In genomic region chr5:90557391-90557790, GRCh38 we compare ENCODE assay signal across 15 cellular contexts. TPM values are rescaled to one million over a fixed set of nuclear protein-coding genes. Genes with fewer than 3 reads are reported as not detected.
DNase-seq lines count a peak whose midpoint lies in the region; ATAC-seq, FAIRE-seq and TF ChIP-seq lines count a peak whose summit lies in the region.
"Had no signal": no experiment of that assay in that cellular context is flagged by ENCODE, and none has a peak within 500 bp of the region (broad histone marks: within the 10 kb centered on the region; RNA-seq: fewer than 3 reads in every experiment).

No MANE protein-coding gene starts in this region.

- H3K4ac ChIP-seq in mesendoderm (ENCODE audit: low read depth, low read length) = no peak overlapping the region

- no peaks in the 10 kb centered on the region for H3K27me3 ChIP-seq in K562 (ENCODE audit: control insufficient read depth in 2 of 2, insufficient read depth in 2 of 2, low read length in 2 of 2)
- no peaks in the 10 kb centered on the region for H3K27me3 ChIP-seq in mesendoderm (ENCODE audit: insufficient read depth, low read length, poor library complexity)
- peaks cover 8% of the 10 kb centered on the region for H3K27me3 ChIP-seq in CD4-positive, alpha-beta memory T cell (ENCODE audit: insufficient read depth, low read length)

- no peak for TF ChIP-seq RAD21 in K562 (CRISPR knock-in tag; conservative IDR thresholded peaks at IDR 0.05 in 1 of 2, IDR thresholded peaks at IDR 0.05 in 1 of 2)

- H3K36me3 ChIP-seq in HEK293 (ENCODE audit: control insufficient read depth in 2 of 2, insufficient read depth in 1 of 2, low read length in 2 of 2) (no peaks in the 10 kb centered on the region), K562 (ENCODE audit: control insufficient read depth, insufficient read depth, low read length) (no peaks in the 10 kb centered on the region), mesendoderm (ENCODE audit: control insufficient read depth, insufficient read depth, low read length) (no peaks in the 10 kb centered on the region)
- no peaks in the 10 kb centered on the region for H3K36me3 ChIP-seq in CD4-positive, alpha-beta memory T cell (ENCODE audit: insufficient read depth, low read length)
- H3K36me3 ChIP-seq: gastroesophageal sphincter had no signal

- peak overlapping the region; percentile 77 for H3K4me2 ChIP-seq in K562 (ENCODE audit: insufficient read depth, low read length)
- H3K4me2 ChIP-seq in mesendoderm (ENCODE audit: low read length) = peak overlapping the region; percentile 65

- H3K9me1 ChIP-seq in K562 (ENCODE audit: control insufficient read depth, insufficient read depth, low read length) = no peaks in the 10 kb centered on the region

- H4K5ac ChIP-seq in mesendoderm (ENCODE audit: low read length) = no peak overlapping the region

- H3K9ac ChIP-seq in K562 (ENCODE audit: insufficient read depth in 1 of 2, low read depth in 2 of 2, low read length in 2 of 2) = peak overlapping the region; percentile 24 to 52; a peak in 2 of 4 replicates
- H3K9ac ChIP-seq in mesendoderm (ENCODE audit: low read length) = peak overlapping the region; percentile 78

- no peak for FAIRE-seq in K562 (lab: Jason Lieb, UNC)

- no peak overlapping the region for H3K4me3 ChIP-seq in HEK293 (ENCODE audit: low read depth, low read length)
- peak overlapping the region; percentile 53; the same call in 1 of the 2 replicates for H3K4me3 ChIP-seq in K562
- H3K4me3 ChIP-seq in mesendoderm (ENCODE audit: low read length) = no peak overlapping the region
- H3K4me3 ChIP-seq in CD4-positive, alpha-beta memory T cell (ENCODE audit: low read length in 2 of 2) = no peak overlapping the region

- H3K9me3 ChIP-seq in HEK293 (ENCODE audit: control insufficient read depth, insufficient read depth, low read depth, low read length) (no peaks in the 10 kb centered on the region), K562 (replicated peaks; ENCODE audit: control insufficient read depth, insufficient read depth, low read depth, low read length) (no peaks in the 10 kb centered on the region)
- no peaks in the 10 kb centered on the region for H3K9me3 ChIP-seq in CD4-positive, alpha-beta memory T cell (ENCODE audit: control insufficient read depth in 1 of 2, low read length in 2 of 2)
- H3K9me3 ChIP-seq: gastroesophageal sphincter had no signal

- H2AFZ ChIP-seq in K562 (ENCODE audit: low read depth, low read length) = peak overlapping the region; percentile 60

- H3K79me1 ChIP-seq in mesendoderm (ENCODE audit: low read length) = no peaks in the 10 kb centered on the region

- intact Hi-C loops in K562 (cut with micrococcal nuclease) = no loop called here
- intact Hi-C loops in CD4-positive, alpha-beta memory T cell (cut with micrococcal nuclease) = no loop called here

- 25% methylated on average over 9 of the region's 9 CpGs for WGBS in K562 (ENCODE audit: insufficient coverage, low coverage, missing lambda C conversion rate)
- no CpG with 5 or more reads among the region's 9 CpGs for WGBS in mesendoderm (ENCODE audit: extremely low coverage, insufficient coverage, low lambda C conversion rate)

- no peak for DNase-seq in K562 (ENCODE audit: extremely low read depth in 1 of 4, low spot score in 3 of 4)
- DNase-seq in mesendoderm = no peak
- DNase-seq in cerebellar nuclear complex (lab: John Stamatoyannopoulos, UW) = no peak
- DNase-seq in ACHN = no peak
- DNase-seq in CD4-positive, alpha-beta memory T cell = no peak
- DNase-seq: activated CD4-positive, alpha-beta T cell treated with anti-CD3 and anti-CD28 coated beads for 1 hour; activated T-cell treated with anti-CD3 and anti-CD28 coated beads, Interleukin-2, amount 50 U/mL, for 1 hour; central memory CD4-positive, alpha-beta T cell; GDM1; NCI-H2029; Right ventricle myocardium superior had no signal

- peaks cover 40 to 41% of the 10 kb centered on the region in 2 donors for H3K27me3 Mint-ChIP-seq in CD4-positive, alpha-beta memory T cell

- no peak overlapping the region for H2BK5ac ChIP-seq in mesendoderm (ENCODE audit: low read length)

- H3K56ac ChIP-seq in mesendoderm (ENCODE audit: low read length) = peak overlapping the region; percentile 49

- H3K9me3 Mint-ChIP-seq in CD4-positive, alpha-beta memory T cell = no peaks in the 10 kb centered on the region

- H3K4me3 Mint-ChIP-seq in CD4-positive, alpha-beta memory T cell = no peak overlapping the region

- peak overlapping the region; percentile 10 for H2BK120ac ChIP-seq in mesendoderm (ENCODE audit: low read depth, low read length)

- peak overlapping the region; percentile 27 for H2BK15ac ChIP-seq in mesendoderm (replicated peaks; ENCODE audit: low read depth)

- peaks cover 5 to 10% (median 9%) of the 10 kb centered on the region in 4 donors for H3K4me1 Mint-ChIP-seq in CD4-positive, alpha-beta memory T cell

- H3K27ac ChIP-seq in 22Rv1 = peak overlapping the region; percentile 79; the same call in 1 of the 2 replicates
- no peak overlapping the region for H3K27ac ChIP-seq in HEK293 (ENCODE audit: extremely low read depth, low read depth, low read length)
- no peak overlapping the region for H3K27ac ChIP-seq in K562 (ENCODE audit: extremely low read depth, low read depth, low read length)
- H3K27ac ChIP-seq in mesendoderm (ENCODE audit: low read depth, low read length) = no peak overlapping the region
- no peak overlapping the region for H3K27ac ChIP-seq in CD4-positive, alpha-beta memory T cell (ENCODE audit: low read depth, low read length)
- H3K27ac ChIP-seq: gastroesophageal sphincter had no signal

- H3K36me3 Mint-ChIP-seq in CD4-positive, alpha-beta memory T cell = no peaks in the 10 kb centered on the region

- H3K27ac Mint-ChIP-seq in CD4-positive, alpha-beta memory T cell = no peak overlapping the region

- TF ChIP-seq POLR2A in K562 (conservative IDR thresholded peaks at IDR 0.05) = no peak

- no TSS peak for BruUV-seq in K562 (replicated peaks; lab: Mats Ljungman, UMichigan)

- TF ChIP-seq EP300 in K562 (IDR thresholded peaks at IDR 0.05; ENCODE audit: low read length) = no peak

- H3K79me2 ChIP-seq in K562 (ENCODE audit: control insufficient read depth, insufficient read depth, low read length) (peaks cover 35% of the 10 kb centered on the region), mesendoderm (ENCODE audit: control insufficient read depth, insufficient read depth, low read length) (no peaks in the 10 kb centered on the region)

- ATAC-seq in K562 (no peak), GM21737 (IDR thresholded peaks at IDR 0.05; ENCODE audit: unreplicated experiment) (no peak)
- ATAC-seq: gastroesophageal sphincter had no signal

- no peak overlapping the region for H2AK5ac ChIP-seq in mesendoderm (ENCODE audit: low read length)

- H4K8ac ChIP-seq in mesendoderm (ENCODE audit: low read depth, low read length) = no peak overlapping the region

- no peak overlapping the region for H3K18ac ChIP-seq in mesendoderm (ENCODE audit: low read length)

- POLR2A ChIA-PET in HEK293 (lab: Yijun Ruan, JAX) (interaction anchor here (0.9 to 3.9 kb wide), 3 partner anchors 10 to 148 kb away, joined by 3 to 27 read pairs (median 3); partner anchors contain the start of genes CETN3 and LYSMD3), K562 (lab: Yijun Ruan, JAX) (interaction anchor here (0.8 to 1.0 kb wide), 2 partner anchors 9 to 16 kb away, joined by 3 to 4 read pairs; no protein-coding TSS in a partner anchor)
- POLR2A ChIA-PET in CD4-positive, alpha-beta memory T cell (lab: Charles Lee; ENCODE audit: partially characterized antibody) = no interaction called here

- H4K20me1 ChIP-seq in K562 (replicated peaks; ENCODE audit: control insufficient read depth, insufficient read depth, low read length) = no peaks in the 10 kb centered on the region

- in situ Hi-C loops in K562 (cut with MboI) (no loop called here), ACHN (cut with HindIII; ENCODE audit: low pct_ligation_motif_present, low pct_unique_long_range_greater_than_20kb, low sequenced_read_pairs) (no loop called here)

- TF ChIP-seq CTCF in 22Rv1 (IDR thresholded peaks at IDR 0.05) (no peak), HEK293 (tag by site-specific recombination; IDR thresholded peaks at IDR 0.05) (no peak), K562 (IDR thresholded peaks at IDR 0.05 in 2 of 3, conservative IDR thresholded peaks at IDR 0.05 in 1 of 3; ENCODE audit: insufficient read depth in 2 of 3, low read depth in 1 of 3, low read length in 3 of 3) (no peak)

- H3K23ac ChIP-seq in mesendoderm (ENCODE audit: low read length) = no peak overlapping the region

- H3K4me1 ChIP-seq in HEK293 (ENCODE audit: control insufficient read depth, insufficient read depth, low read length) (peaks cover 28% of the 10 kb centered on the region), K562 (replicated peaks in 1 of 2; ENCODE audit: control insufficient read depth in 2 of 2, insufficient read depth in 2 of 2, low read length in 2 of 2) (peaks cover 4 to 10% of the 10 kb centered on the region in 2 experiments; a peak in 4 of 5 replicates), mesendoderm (ENCODE audit: control insufficient read depth, low read depth, low read length) (no peaks in the 10 kb centered on the region)
- peaks cover 6% of the 10 kb centered on the region for H3K4me1 ChIP-seq in CD4-positive, alpha-beta memory T cell (ENCODE audit: insufficient read depth, low read length)

- CTCF ChIA-PET in HEK293 (lab: Yijun Ruan, JAX) = interaction anchor here (1.5 kb wide), 1 partner anchor 47 kb away, joined by 11 read pairs; no protein-coding TSS in a partner anchor
- CTCF ChIA-PET in K562 (lab: Yijun Ruan, JAX; ENCODE audit: low intra/inter-chr PET ratio) = no interaction called here
- CTCF ChIA-PET in CD4-positive, alpha-beta memory T cell (lab: Charles Lee; ENCODE audit: partially characterized antibody) = no interaction called here

RNA-seq across cellular contexts. Expression of gene ADGRV1, which starts 1.2 kb away (rescaled TPM):
- total RNA-seq in K562 (2011; cell fraction: chromatin; rRNA removed; ENCODE audit: low replicate concordance) = 426 and 1,792 TPM in 2 replicates
- total RNA-seq in K562 (2011; cell fraction: nucleolus; rRNA removed) = 167 and 305 TPM in 2 replicates
- 499 and 612 TPM in 2 replicates for total RNA-seq in K562 (2011; cell fraction: nucleoplasm; rRNA removed)
- total RNA-seq in K562 (2014; rRNA removed) = 71.6 and 75.0 TPM in 2 replicates
- total RNA-seq in K562 (2014; rRNA removed; fragmentation: Illumina TruSeq; extraction: Trizol) = 156 and 170 TPM in 2 replicates
- total RNA-seq in K562 (2015; rRNA removed; fragmentation: Illumina TruSeq; extraction: Trizol) = 101 and 111 TPM in 2 replicates
- 70.6 and 73.7 TPM in 2 replicates for total RNA-seq in K562 (2021)
- polyA plus RNA-seq in K562 (2011; rRNA removed) = 49.6 and 58.2 TPM in 2 replicates
- 18.0 and 26.3 TPM in 2 replicates for polyA plus RNA-seq in K562 (2011; cell fraction: cytosol; rRNA removed)
- polyA plus RNA-seq in K562 (2011; cell fraction: nucleus; rRNA removed) = 135 and 146 TPM in 2 replicates
- 34.1 and 37.7 TPM in 2 replicates for polyA plus RNA-seq in K562 (2012)
- polyA plus RNA-seq in K562 (2014; fragmentation: Illumina TruSeq; extraction: Trizol) = 45.6 and 47.5 TPM in 2 replicates
- 10 to 100 TPM; 21.7 to 24.5 TPM for polyA plus RNA-seq in K562 (2014; fragmentation: Nextera tagmentation; extraction: Ambion mirVana)
- polyA plus RNA-seq in K562 (2014; rRNA removed) = 50.7 and 51.8 TPM in 2 replicates
- 318 and 333 TPM in 2 replicates for polyA minus RNA-seq in K562 (2011; rRNA and poly(A)+ RNA removed)
- polyA minus RNA-seq in K562 (2011; cell fraction: cytosol; rRNA and poly(A)+ RNA removed) = 24.5 and 45.3 TPM in 2 replicates
- polyA minus RNA-seq in K562 (2011; cell fraction: nucleus; rRNA and poly(A)+ RNA removed) = 512 and 599 TPM in 2 replicates
- polyA plus RNA-seq in mesendoderm (2013, experiment 1 of 2) = 10.4 TPM
- 9.9 TPM for polyA plus RNA-seq in mesendoderm (2013, experiment 2 of 2)
- total RNA-seq in CD4-positive, alpha-beta memory T cell = under 1 TPM; 0.09 to 0.22 TPM
- polyA plus RNA-seq in CD4-positive, alpha-beta memory T cell = not detected
- total RNA-seq: Right ventricle myocardium superior had no signal

RNA-seq across cellular contexts. Expression of gene LYSMD3, which starts 28.0 kb away (rescaled TPM):
- total RNA-seq in K562 (2011; cell fraction: chromatin; rRNA removed; ENCODE audit: low replicate concordance) = 8.0 and 49.3 TPM in 2 replicates
- total RNA-seq in K562 (2011; cell fraction: nucleolus; rRNA removed) = 4.8 and 6.4 TPM in 2 replicates
- total RNA-seq in K562 (2011; cell fraction: nucleoplasm; rRNA removed) = 15.0 and 31.4 TPM in 2 replicates
- total RNA-seq in K562 (2014; rRNA removed) (11.7 TPM in 2 replicates), K562 (2014; rRNA removed; fragmentation: Illumina TruSeq; extraction: Trizol) (23.3 and 30.3 TPM in 2 replicates), K562 (2015; rRNA removed; fragmentation: Illumina TruSeq; extraction: Trizol) (17.5 and 20.7 TPM in 2 replicates), K562 (2021) (21.1 and 21.9 TPM in 2 replicates)
- polyA plus RNA-seq in K562 (2011; rRNA removed) (35.1 and 42.3 TPM in 2 replicates), K562 (2014; fragmentation: Illumina TruSeq; extraction: Trizol) (21.2 and 25.0 TPM in 2 replicates), K562 (2014; fragmentation: Nextera tagmentation; extraction: Ambion mirVana) (10 to 100 TPM in 1 of 2 experiments, 1 to 10 TPM in 1; 9.5 to 19.2 TPM), K562 (2014; rRNA removed) (16.5 and 17.6 TPM in 2 replicates)
- 4.8 and 14.0 TPM in 2 replicates for polyA plus RNA-seq in K562 (2011; cell fraction: cytosol; rRNA removed)
- polyA plus RNA-seq in K562 (2011; cell fraction: nucleus; rRNA removed) = 8.2 and 12.3 TPM in 2 replicates
- polyA plus RNA-seq in K562 (2012) = 15.0 and 18.3 TPM in 2 replicates
- polyA minus RNA-seq in K562 (2011; rRNA and poly(A)+ RNA removed) = 61.9 and 70.0 TPM in 2 replicates
- polyA minus RNA-seq in K562 (2011; cell fraction: cytosol; rRNA and poly(A)+ RNA removed) = 16.2 and 17.2 TPM in 2 replicates
- 10.4 and 21.7 TPM in 2 replicates for polyA minus RNA-seq in K562 (2011; cell fraction: nucleus; rRNA and poly(A)+ RNA removed)
- 9.7 TPM for polyA plus RNA-seq in mesendoderm (2013, experiment 1 of 2)
- 9.6 TPM for polyA plus RNA-seq in mesendoderm (2013, experiment 2 of 2)
- 10 to 100 TPM; 30.1 to 30.9 TPM for total RNA-seq in CD4-positive, alpha-beta memory T cell
- 10 to 100 TPM; 11.7 to 14.7 TPM for polyA plus RNA-seq in CD4-positive, alpha-beta memory T cell

Comparison
In these comparisons a context has a peak if more than half of its experiments do, and no peak if none do; other contexts are left out.
1. RNA of gene ADGRV1, which starts 1.2 kb away (total RNA-seq): 70.6 to 1,792 TPM in K562; 0.09 to 0.22 TPM in CD4-positive, alpha-beta memory T cell; every median in the first group is over 10 times any median in the second.